In the genomic region with DNA sequence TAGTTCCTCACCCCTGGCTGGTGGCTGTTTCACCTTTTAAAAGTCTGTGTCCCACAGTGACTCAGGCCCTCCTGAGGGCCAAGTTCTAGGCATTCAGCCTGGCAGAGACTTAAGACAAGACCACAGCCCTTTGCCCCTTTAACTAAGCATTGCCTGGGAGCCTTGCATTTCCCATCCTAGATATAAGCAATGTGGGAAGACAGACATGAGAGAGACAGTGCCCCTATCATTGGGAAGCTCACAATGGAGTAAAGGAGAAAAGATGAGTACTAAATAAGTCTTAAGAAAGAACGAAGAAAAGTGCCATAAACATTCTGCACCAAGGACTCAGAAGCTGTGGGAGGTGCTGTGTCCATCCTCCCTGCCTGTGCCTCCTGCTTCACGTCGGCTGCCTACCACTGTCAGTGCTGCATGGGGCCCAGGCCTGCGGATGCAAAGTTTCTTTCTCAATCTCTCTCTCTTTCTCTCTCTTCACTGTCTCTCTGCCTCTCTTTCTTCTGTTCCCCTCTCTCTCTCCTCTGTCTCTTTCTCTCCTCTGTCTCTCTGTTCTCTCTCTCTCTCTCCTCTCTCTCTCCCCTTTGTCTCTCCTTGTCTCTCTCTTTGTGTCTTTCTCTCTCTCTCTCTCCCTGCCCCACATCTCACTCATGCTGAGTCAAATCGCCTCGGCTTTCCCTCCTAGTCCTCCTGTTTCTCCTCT, we compare ENCODE assay signal across 29 cellular contexts. TPM values are rescaled to one million over a fixed set of nuclear protein-coding genes. Genes with fewer than 3 reads are reported as not detected.
A peak's percentile ranks its signal among the peaks of the same experiment; 100 is the strongest.
DNase-seq lines count a peak whose midpoint lies in the region; ATAC-seq, FAIRE-seq and TF ChIP-seq lines count a peak whose summit lies in the region.
"Had no signal": no experiment of that assay in that cellular context is flagged by ENCODE, and none has a peak within 500 bp of the region (broad histone marks: within the 10 kb centered on the region; RNA-seq: fewer than 3 reads in every experiment).

No MANE protein-coding gene starts in this region.

- H3K9ac ChIP-seq in HepG2 (ENCODE audit: insufficient read depth, low read depth, low read length) = no peak overlapping the region
- H3K9ac ChIP-seq: KMS-11 had no signal

- no peaks in the 10 kb centered on the region for H4K20me1 ChIP-seq in HepG2 (ENCODE audit: insufficient read depth, low read length)

- no peak overlapping the region for H3K4me3 Mint-ChIP-seq in activated T-helper 17 cell treated with anti-CD3 and anti-CD28 coated beads, Interleukin-2, amount 50 U/mL, for 72 hours
- H3K4me3 Mint-ChIP-seq: activated CD4-positive, alpha-beta memory T cell treated with anti-CD3 and anti-CD28 coated beads, Interleukin-2, amount 10 ng/mL, durations not matched to agents 7 days and 5 days; activated naive CD4-positive, alpha-beta T cell treated with anti-CD3 and anti-CD28 coated beads, Interleukin-2, amount 50 U/mL, for 24 hours; activated T-cell treated with anti-CD3 and anti-CD28 coated beads, Interleukin-2, amount 50 U/mL, for 4 hours; CD4-positive, alpha-beta memory T cell had no signal

- no peaks in the 10 kb centered on the region for H3K79me2 ChIP-seq in HepG2 (ENCODE audit: insufficient read depth, low read length)

- no peak for TF ChIP-seq RAD21 in HepG2 (CRISPR knock-in tag; IDR thresholded peaks at IDR 0.05)

- no peaks in the 10 kb centered on the region for H3K4me1 Mint-ChIP-seq in activated T-helper 17 cell treated with anti-CD3 and anti-CD28 coated beads, Interleukin-2, amount 50 U/mL, for 72 hours
- H3K4me1 Mint-ChIP-seq: activated CD4-positive, alpha-beta memory T cell treated with anti-CD3 and anti-CD28 coated beads, Interleukin-2, amount 10 ng/mL, durations not matched to agents 7 days and 5 days; activated naive CD4-positive, alpha-beta T cell treated with anti-CD3 and anti-CD28 coated beads, Interleukin-2, amount 50 U/mL, for 24 hours had no signal

- intact Hi-C loops in right lobe of liver (cut with DNase I) (no loop called here), HepG2 (cut with micrococcal nuclease; ENCODE audit: unreplicated experiment) (no loop called here), psoas muscle (cut with DNase I) (loop anchor here in 1 of 2 donors (5.0 kb wide), 1 partner anchor 1802 kb away; no protein-coding TSS in a partner anchor), aorta (cut with DNase I) (no loop called here)

- H3K4me1 ChIP-seq in right lobe of liver (no peaks in the 10 kb centered on the region), HepG2 (ENCODE audit: insufficient read depth, low read length) (peaks cover 6% of the 10 kb centered on the region), psoas muscle (no peaks in the 10 kb centered on the region), aorta (ENCODE audit: control insufficient read depth in 1 of 2, insufficient read depth in 2 of 2, low read length in 2 of 2) (no peaks in the 10 kb centered on the region), gastroesophageal sphincter (peaks cover 0 to 19% (median 0%) of the 10 kb centered on the region in 3 donors)
- H3K4me1 ChIP-seq: HAP-1 had no signal

- 59% methylated on average over 6 of the region's 6 CpGs for WGBS in right lobe of liver (ENCODE audit: insufficient coverage, low coverage, low lambda C conversion rate, missing lambda C conversion rate)
- 25% methylated on average over 6 of the region's 6 CpGs for WGBS in HepG2 (ENCODE audit: low lambda C conversion rate)
- 69 to 74% (median 73%) methylated on average over 6 of the region's 6 CpGs for WGBS in psoas muscle, 3 donors
- WGBS in aorta, 2 donors = 90 to 93% methylated on average over 6 of the region's 6 CpGs
- 83 to 87% methylated on average over 6 of the region's 6 CpGs for WGBS in gastroesophageal sphincter (ENCODE audit: low coverage in 1 of 2), 2 donors

- H3K27ac ChIP-seq in right lobe of liver = no peak overlapping the region
- H3K27ac ChIP-seq in HepG2 (ENCODE audit: extremely low read length, insufficient read depth, low read length) = no peak overlapping the region
- no peak overlapping the region for H3K27ac ChIP-seq in psoas muscle
- H3K27ac ChIP-seq in aorta (ENCODE audit: low read depth in 1 of 2, low read length in 2 of 2) = no peak overlapping the region
- H3K27ac ChIP-seq in gastroesophageal sphincter = no peak overlapping the region
- H3K27ac ChIP-seq: KMS-11 had no signal

- H3K4me2 ChIP-seq in HepG2 (ENCODE audit: low read depth, low read length) = no peak overlapping the region
- H3K4me2 ChIP-seq: KMS-11 had no signal

- H3K4me3 ChIP-seq in right lobe of liver (no peak overlapping the region), HepG2 (replicated peaks in 1 of 3; ENCODE audit: insufficient read depth in 1 of 3, low read depth in 2 of 3, low read length in 3 of 3) (no peak overlapping the region), psoas muscle (no peak overlapping the region), aorta (ENCODE audit: low read length in 2 of 2) (no peak overlapping the region), gastroesophageal sphincter (no peak overlapping the region)
- H3K4me3 ChIP-seq: HAP-1 had no signal

- TF ChIP-seq CTCF in right lobe of liver (IDR thresholded peaks at IDR 0.05) = no peak
- no peak for TF ChIP-seq CTCF in HepG2 (CRISPR knock-in tag; IDR thresholded peaks at IDR 0.05)
- TF ChIP-seq CTCF in psoas muscle (IDR thresholded peaks at IDR 0.05) = no peak
- no peak for TF ChIP-seq CTCF in gastroesophageal sphincter (IDR thresholded peaks at IDR 0.05)

- TF ChIP-seq POLR2A in right lobe of liver (IDR thresholded peaks at IDR 0.05) (no peak), HepG2 (IDR thresholded peaks at IDR 0.05; ENCODE audit: insufficient read depth in 1 of 2, low read depth in 2 of 2, low read length in 2 of 2) (no peak), gastroesophageal sphincter (IDR thresholded peaks at IDR 0.05) (no peak)

- DNase-seq in right lobe of liver = peak in 2 of 3 donors; percentile 4 to 45
- DNase-seq in HepG2 (ENCODE audit: low spot score) = no peak
- DNase-seq in psoas muscle = peak; percentile 4 to 43
- peak; percentile 12 to 74 for DNase-seq in aorta
- no peak for DNase-seq in NCI-H1048 (lab: John Stamatoyannopoulos, UW)
- DNase-seq in nucleus accumbens (lab: John Stamatoyannopoulos, UW) = no peak
- DNase-seq: activated CD4-positive, alpha-beta memory T cell treated with anti-CD3 and anti-CD28 coated beads, Interleukin-2, amount 10 ng/mL, durations not matched to agents 7 days and 5 days; activated T-cell treated with anti-CD3 and anti-CD28 coated beads, Interleukin-2, amount 50 U/mL, for 4 hours; DMS153; effector CD4-positive, alpha-beta T cell; erythroblast; foreskin melanocyte; islet precursor cell; NCI-H1694; NCI-H69; occipital lobe; retina; RPMI8226; stimulated activated CD4-positive, alpha-beta T cell treated with anti-CD3 and anti-CD28 coated beads, Interleukin-15, amount 100 ng/mL, for 24 hours; stimulated activated CD8-positive, alpha-beta memory T cell treated with anti-CD3 and anti-CD28 coated beads, Interleukin-4, amount 100 ng/mL, for 48 hours; T-helper 9 cell had no signal

- TF ChIP-seq EP300 in HepG2 (IDR thresholded peaks at IDR 0.05; ENCODE audit: low read depth in 2 of 2, low read length in 2 of 2) (no peak), HepG2 (CRISPR knock-in tag; IDR thresholded peaks at IDR 0.05; ENCODE audit: borderline replicate concordance) (no peak), gastroesophageal sphincter (IDR thresholded peaks at IDR 0.05) (no peak)

- H3K27me3 ChIP-seq in right lobe of liver (no peaks in the 10 kb centered on the region), HepG2 (ENCODE audit: control insufficient read depth in 1 of 2, insufficient read depth in 2 of 2, low read length in 2 of 2) (peaks cover 0 to 15% of the 10 kb centered on the region in 2 experiments; a peak in 2 of 5 replicates), psoas muscle (ENCODE audit: insufficient read depth in 3 of 3, low read length in 2 of 3) (peaks cover 0 to 25% (median 0%) of the 10 kb centered on the region in 3 donors), aorta (ENCODE audit: control insufficient read depth in 1 of 2, insufficient read depth in 2 of 2, low read length in 1 of 2) (no peaks in the 10 kb centered on the region), gastroesophageal sphincter (peaks cover 4% of the 10 kb centered on the region)

- in situ Hi-C loops in HepG2 (cut with HindIII; ENCODE audit: extremely low pct_ligation_motif_present, low pct_unique_long_range_greater_than_20kb) = no loop called here

- H3K9me3 Mint-ChIP-seq in activated T-helper 17 cell treated with anti-CD3 and anti-CD28 coated beads, Interleukin-2, amount 50 U/mL, for 72 hours = no peaks in the 10 kb centered on the region
- H3K9me3 Mint-ChIP-seq: activated CD4-positive, alpha-beta memory T cell treated with anti-CD3 and anti-CD28 coated beads, Interleukin-2, amount 10 ng/mL, durations not matched to agents 7 days and 5 days; activated naive CD4-positive, alpha-beta T cell treated with anti-CD3 and anti-CD28 coated beads, Interleukin-2, amount 50 U/mL, for 24 hours; activated T-cell treated with anti-CD3 and anti-CD28 coated beads, Interleukin-2, amount 50 U/mL, for 4 hours; CD4-positive, alpha-beta memory T cell had no signal

- no peak overlapping the region for H3K27ac Mint-ChIP-seq in activated T-helper 17 cell treated with anti-CD3 and anti-CD28 coated beads, Interleukin-2, amount 50 U/mL, for 72 hours
- H3K27ac Mint-ChIP-seq: activated CD4-positive, alpha-beta memory T cell treated with anti-CD3 and anti-CD28 coated beads, Interleukin-2, amount 10 ng/mL, durations not matched to agents 7 days and 5 days; activated naive CD4-positive, alpha-beta T cell treated with anti-CD3 and anti-CD28 coated beads, Interleukin-2, amount 50 U/mL, for 24 hours; CD4-positive, alpha-beta memory T cell had no signal

- FAIRE-seq in HepG2 (lab: Jason Lieb, UNC) = no peak

- CTCF ChIA-PET in HepG2 (lab: Yijun Ruan, JAX; ENCODE audit: low intra/inter-chr PET ratio, low total read pairs) = no interaction called here

- no peak overlapping the region for H2AFZ ChIP-seq in HepG2 (ENCODE audit: low read length)

- no TSS peak for BruUV-seq in HepG2 (replicated peaks; lab: Mats Ljungman, UMichigan)

- no peaks in the 10 kb centered on the region for H3K36me3 ChIP-seq in right lobe of liver
- H3K36me3 ChIP-seq in HepG2 (replicated peaks in 1 of 2; ENCODE audit: control insufficient read depth in 1 of 2, insufficient read depth in 2 of 2, low read length in 2 of 2) = no peaks in the 10 kb centered on the region
- no peaks in the 10 kb centered on the region for H3K36me3 ChIP-seq in psoas muscle (ENCODE audit: insufficient read depth in 1 of 2, low read depth in 1 of 2)
- H3K36me3 ChIP-seq in aorta (ENCODE audit: control insufficient read depth in 1 of 2, insufficient read depth in 2 of 2, low read length in 1 of 2) = no peaks in the 10 kb centered on the region
- H3K36me3 ChIP-seq in gastroesophageal sphincter = no peaks in the 10 kb centered on the region
- H3K36me3 ChIP-seq: HAP-1 had no signal

- H3K36me3 Mint-ChIP-seq in activated T-helper 17 cell treated with anti-CD3 and anti-CD28 coated beads, Interleukin-2, amount 50 U/mL, for 72 hours (ENCODE audit: low read depth) = no peaks in the 10 kb centered on the region
- H3K36me3 Mint-ChIP-seq: activated naive CD4-positive, alpha-beta T cell treated with anti-CD3 and anti-CD28 coated beads, Interleukin-2, amount 50 U/mL, for 24 hours; CD4-positive, alpha-beta memory T cell had no signal

- POLR2A ChIA-PET in HepG2 (lab: Yijun Ruan, JAX) = no interaction called here

- peak in 2 of 4 donors; percentile 7 to 12 for ATAC-seq in right lobe of liver
- no peak for ATAC-seq in HepG2
- ATAC-seq in activated T-helper 17 cell treated with anti-CD3 and anti-CD28 coated beads, Interleukin-2, amount 50 U/mL, for 72 hours (replicated peaks) = peak; percentile 18
- no peak for ATAC-seq in psoas muscle
- ATAC-seq in aorta (ENCODE audit: low FRiP score) = peak; percentile 24
- ATAC-seq in gastroesophageal sphincter = no peak
- ATAC-seq: activated T-cell treated with anti-CD3 and anti-CD28 coated beads, Interleukin-2, amount 50 U/mL, for 4 hours had no signal

- H3K27me3 Mint-ChIP-seq in activated T-helper 17 cell treated with anti-CD3 and anti-CD28 coated beads, Interleukin-2, amount 50 U/mL, for 72 hours = peaks cover 25% of the 10 kb centered on the region

- no peaks in the 10 kb centered on the region for H3K9me3 ChIP-seq in right lobe of liver
- no peaks in the 10 kb centered on the region for H3K9me3 ChIP-seq in HepG2 (ENCODE audit: low read length)
- H3K9me3 ChIP-seq in psoas muscle = no peaks in the 10 kb centered on the region
- no peaks in the 10 kb centered on the region for H3K9me3 ChIP-seq in aorta (ENCODE audit: control insufficient read depth, low read length)
- no peaks in the 10 kb centered on the region for H3K9me3 ChIP-seq in gastroesophageal sphincter
- H3K9me3 ChIP-seq: HAP-1 had no signal

RNA-seq across cellular contexts. Expression of gene GPRIN2, which starts 21.5 kb away (rescaled TPM):
- total RNA-seq in right lobe of liver = under 1 TPM; 0.19 to 0.84 (median 0.32) TPM
- not detected in 2 replicates for total RNA-seq in HepG2 (2016; rRNA removed; fragmentation: Illumina TruSeq; extraction: Trizol)
- total RNA-seq in HepG2 (2016; cell fraction: cytosol; rRNA removed; fragmentation: Illumina TruSeq; extraction: Trizol; ENCODE audit: low read depth) = not detected in 2 replicates
- not detected in 2 replicates for total RNA-seq in HepG2 (2016; cell fraction: insoluble cytoplasmic fraction; rRNA removed; fragmentation: Illumina TruSeq; extraction: Trizol)
- total RNA-seq in HepG2 (2016; cell fraction: membrane; rRNA removed; fragmentation: Illumina TruSeq; extraction: Trizol) = not detected in 2 replicates
- total RNA-seq in HepG2 (2016; cell fraction: nucleus; rRNA removed; fragmentation: Illumina TruSeq; extraction: Trizol) = not detected in 2 replicates
- not detected in 2 replicates for polyA plus RNA-seq in HepG2 (2011; rRNA removed)
- polyA plus RNA-seq in HepG2 (2011; cell fraction: cytosol; rRNA removed) = not detected in 2 replicates
- polyA plus RNA-seq in HepG2 (2011; cell fraction: nucleus; rRNA removed) = not detected in 2 replicates
- not detected in 2 replicates for polyA plus RNA-seq in HepG2 (2012)
- polyA plus RNA-seq in HepG2 (2016; cell fraction: cytosol; fragmentation: Illumina TruSeq; extraction: Trizol; ENCODE audit: low read depth) = not detected in 2 replicates
- polyA plus RNA-seq in HepG2 (2016; cell fraction: insoluble cytoplasmic fraction; fragmentation: Illumina TruSeq; extraction: Trizol; ENCODE audit: low read depth) = not detected in 2 replicates
- polyA plus RNA-seq in HepG2 (2016; cell fraction: membrane; fragmentation: Illumina TruSeq; extraction: Trizol; ENCODE audit: low read depth) = not detected in 2 replicates
- polyA plus RNA-seq in HepG2 (2016; cell fraction: nucleus; fragmentation: Illumina TruSeq; extraction: Trizol; ENCODE audit: insufficient read depth, low read depth) = not detected in 2 replicates
- polyA minus RNA-seq in HepG2 (2011; rRNA and poly(A)+ RNA removed; ENCODE audit: low replicate concordance) = not detected in 2 replicates
- polyA minus RNA-seq in HepG2 (2011; cell fraction: cytosol; rRNA and poly(A)+ RNA removed) = not detected in 2 replicates
- polyA minus RNA-seq in HepG2 (2011; cell fraction: nucleus; rRNA and poly(A)+ RNA removed) = not detected in 2 replicates
- not detected for total RNA-seq in activated T-helper 17 cell treated with anti-CD3 and anti-CD28 coated beads, Interleukin-2, amount 50 U/mL, for 72 hours
- total RNA-seq in psoas muscle = not detected
- polyA plus RNA-seq in psoas muscle = not detected
- 1 to 10 TPM in 1 of 2 donors, under 1 TPM in 1; 0.36 to 1.2 TPM for total RNA-seq in aorta
- polyA plus RNA-seq in aorta = 1 to 10 TPM in 1 of 2 donors, under 1 TPM in 1; 0.54 to 4.0 TPM
- total RNA-seq in gastroesophageal sphincter = 1 to 10 TPM in 2 of 4 donors, not detected in 2; 1.2 to 1.6 TPM
- total RNA-seq: activated CD4-positive, alpha-beta memory T cell treated with anti-CD3 and anti-CD28 coated beads, Interleukin-2, amount 10 ng/mL, durations not matched to agents 7 days and 5 days; activated T-cell treated with anti-CD3 and anti-CD28 coated beads, Interleukin-2, amount 50 U/mL, for 4 hours; CD4-positive, alpha-beta memory T cell; G401 had no signal
- polyA plus RNA-seq: CD4-positive, alpha-beta memory T cell had no signal

RNA-seq across cellular contexts. Expression of gene SYT15, which starts 44.0 kb away (rescaled TPM):
- total RNA-seq in right lobe of liver (1 to 10 TPM in 2 of 6 experiments, under 1 TPM in 4; 0.43 to 1.3 (median 0.82) TPM), HepG2 (2016; rRNA removed; fragmentation: Illumina TruSeq; extraction: Trizol) (0.24 and 0.38 TPM in 2 replicates), psoas muscle (1 to 10 TPM; 1.7 to 2.8 (median 2.5) TPM), aorta (10 to 100 TPM in 1 of 2 donors, 1 to 10 TPM in 1; 8.8 to 24.8 TPM), gastroesophageal sphincter (10 to 100 TPM in 2 of 4 donors, 1 to 10 TPM in 2; 1.9 to 11.2 (median 7.4) TPM)
- total RNA-seq in HepG2 (2016; cell fraction: cytosol; rRNA removed; fragmentation: Illumina TruSeq; extraction: Trizol; ENCODE audit: low read depth) = 0.40 TPM in 1 of 2 replicates, not detected in the other
- 0.19 and 0.34 TPM in 2 replicates for total RNA-seq in HepG2 (2016; cell fraction: insoluble cytoplasmic fraction; rRNA removed; fragmentation: Illumina TruSeq; extraction: Trizol)
- 0.24 and 0.37 TPM in 2 replicates for total RNA-seq in HepG2 (2016; cell fraction: membrane; rRNA removed; fragmentation: Illumina TruSeq; extraction: Trizol)
- total RNA-seq in HepG2 (2016; cell fraction: nucleus; rRNA removed; fragmentation: Illumina TruSeq; extraction: Trizol) = 0.43 and 0.47 TPM in 2 replicates
- polyA plus RNA-seq in HepG2 (2011; rRNA removed) (0.24 and 0.29 TPM in 2 replicates), psoas muscle (under 1 TPM; 0.18 to 0.98 (median 0.80) TPM), aorta (under 1 TPM; 0.13 to 0.79 TPM)
- polyA plus RNA-seq in HepG2 (2011; cell fraction: cytosol; rRNA removed) = 0.13 and 0.15 TPM in 2 replicates
- polyA plus RNA-seq in HepG2 (2011; cell fraction: nucleus; rRNA removed) = 0.51 and 0.57 TPM in 2 replicates
- 3.1 and 5.1 TPM in 2 replicates for polyA plus RNA-seq in HepG2 (2012)
- polyA plus RNA-seq in HepG2 (2016; cell fraction: cytosol; fragmentation: Illumina TruSeq; extraction: Trizol; ENCODE audit: low read depth) = 0.25 TPM in 1 of 2 replicates, not detected in the other
- 0.30 and 0.46 TPM in 2 replicates for polyA plus RNA-seq in HepG2 (2016; cell fraction: insoluble cytoplasmic fraction; fragmentation: Illumina TruSeq; extraction: Trizol; ENCODE audit: low read depth)
- polyA plus RNA-seq in HepG2 (2016; cell fraction: membrane; fragmentation: Illumina TruSeq; extraction: Trizol; ENCODE audit: low read depth) = 0.15 and 0.24 TPM in 2 replicates
- polyA plus RNA-seq in HepG2 (2016; cell fraction: nucleus; fragmentation: Illumina TruSeq; extraction: Trizol; ENCODE audit: insufficient read depth, low read depth) = 0.45 and 1.1 TPM in 2 replicates
- polyA minus RNA-seq in HepG2 (2011; rRNA and poly(A)+ RNA removed; ENCODE audit: low replicate concordance) = 0.70 and 0.86 TPM in 2 replicates
- polyA minus RNA-seq in HepG2 (2011; cell fraction: cytosol; rRNA and poly(A)+ RNA removed) = not detected in 2 replicates
- polyA minus RNA-seq in HepG2 (2011; cell fraction: nucleus; rRNA and poly(A)+ RNA removed) = 1.9 and 2.8 TPM in 2 replicates
- under 1 TPM; 0.37 to 0.56 TPM for total RNA-seq in activated T-helper 17 cell treated with anti-CD3 and anti-CD28 coated beads, Interleukin-2, amount 50 U/mL, for 72 hours
- total RNA-seq: G401, HT-29 had no signal

Comparison
In these comparisons a context has a peak if more than half of its experiments do, and no peak if none do; other contexts are left out.
1. DNase-seq: peak in right lobe of liver (2 of 3), psoas muscle (2 of 2) and aorta (2 of 2); none in HepG2 (single experiment), NCI-H1048 (single experiment) and nucleus accumbens (0 of 56).
2. ATAC-seq: peak in activated T-helper 17 cell treated with anti-CD3 and anti-CD28 coated beads, Interleukin-2, amount 50 U/mL, for 72 hours (single experiment) and aorta (single experiment); none in HepG2 (single experiment), psoas muscle (0 of 4) and gastroesophageal sphincter (single experiment).